17 cellular contexts compared by ENCODE assay signal in the genomic region with DNA sequence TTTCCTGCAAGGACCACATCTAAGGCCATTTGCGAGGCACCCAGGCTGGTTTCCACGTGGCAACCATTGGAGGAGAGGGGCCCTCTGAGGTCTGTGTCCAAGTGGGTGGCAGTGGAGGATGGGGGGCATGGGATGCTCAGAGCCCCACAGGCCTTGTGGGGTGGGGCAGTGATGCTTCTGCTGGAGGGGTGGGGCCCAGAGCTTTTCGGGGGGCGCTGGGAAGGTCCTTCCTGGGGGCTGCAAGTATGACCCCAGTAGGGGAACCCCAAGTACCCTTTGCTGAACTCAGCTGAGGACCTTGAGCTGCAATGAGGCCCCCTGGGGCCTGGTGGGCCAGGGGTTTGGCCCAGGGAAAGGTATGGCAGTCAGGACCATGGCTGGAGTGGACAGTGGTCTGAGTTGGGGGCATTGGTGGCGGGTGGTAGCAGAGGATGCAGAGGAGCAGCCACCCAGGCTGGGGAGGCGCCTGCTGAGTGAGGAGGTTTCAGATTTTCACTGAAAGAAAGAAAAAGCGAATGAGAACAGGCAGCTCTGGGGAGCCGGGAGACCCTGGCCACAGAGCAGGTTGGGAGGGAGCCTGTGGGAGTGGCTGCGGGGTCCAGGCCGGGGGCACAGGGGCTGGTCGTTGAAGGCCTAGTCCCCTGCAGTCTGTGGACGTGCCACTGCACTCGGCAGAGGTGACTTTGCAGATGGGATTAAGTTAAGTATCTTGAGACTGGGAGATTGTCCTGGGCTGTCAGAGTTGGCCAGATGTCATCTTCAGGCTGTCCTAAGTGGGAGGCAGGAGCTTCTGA. TPM values are rescaled to one million over a fixed set of nuclear protein-coding genes. Genes with fewer than 3 reads are reported as not detected.
DNase-seq lines count a peak whose midpoint lies in the region; ATAC-seq and TF ChIP-seq lines count a peak whose summit lies in the region.
"Had no signal": no experiment of that assay in that cellular context is flagged by ENCODE, and none has a peak within 500 bp of the region (broad histone marks: within the 10 kb centered on the region; RNA-seq: fewer than 3 reads in every experiment).

No MANE protein-coding gene starts in this region.

- ATAC-seq in effector memory CD8-positive, alpha-beta T cell (replicated peaks): no peak
- ATAC-seq: A549 had no signal

- H3K27ac Mint-ChIP-seq in MCF 10A (ENCODE audit: low read depth, unreplicated experiment) (peak overlapping the region; percentile 24), nephron (peak overlapping the region; percentile 69 to 91 (median 85))
- H3K27ac Mint-ChIP-seq in effector memory CD8-positive, alpha-beta T cell: peak overlapping the region; percentile 61 to 89
- H3K27ac Mint-ChIP-seq: activated B cell treated with CpG ODN at 0.5 μM for 24 hours, HFFc6 had no signal

- TF ChIP-seq CTCF in MCF 10A (IDR thresholded peaks at IDR 0.05; ENCODE audit: unreplicated experiment) (no peak), mammary epithelial cell (conservative IDR thresholded peaks at IDR 0.05 in 1 of 2, IDR thresholded peaks at IDR 0.05 in 1 of 2; ENCODE audit: extremely low read depth in 1 of 2, insufficient read depth in 1 of 2, low read depth in 1 of 2, low read length in 2 of 2) (no peak), nephron (IDR thresholded peaks at IDR 0.05; ENCODE audit: unreplicated experiment in 3 of 3) (no peak)

- H3K4me3 Mint-ChIP-seq in MCF 10A (ENCODE audit: unreplicated experiment): no peak overlapping the region
- H3K4me3 Mint-ChIP-seq in effector memory CD8-positive, alpha-beta T cell: no peak overlapping the region
- peak overlapping the region; percentile 35 to 53 (median 40) for H3K4me3 Mint-ChIP-seq in nephron
- H3K4me3 Mint-ChIP-seq: activated B cell treated with CpG ODN at 0.5 μM for 24 hours, HFFc6 had no signal

- no peak overlapping the region for H3K4me3 ChIP-seq in mammary epithelial cell (replicated peaks in 1 of 3; ENCODE audit: insufficient read depth in 1 of 3, low read depth in 2 of 3, low read length in 3 of 3)
- H3K4me3 ChIP-seq: A549 had no signal

- no peak for DNase-seq in MCF 10A (ENCODE audit: unreplicated experiment)
- no peak for DNase-seq in mammary epithelial cell
- DNase-seq in effector memory CD8-positive, alpha-beta T cell: no peak
- no peak for DNase-seq in C1 segment of cervical spinal cord (lab: John Stamatoyannopoulos, UW)
- no peak for DNase-seq in GOT3 (lab: John Stamatoyannopoulos, UW)
- no peak for DNase-seq in NK-92 treated with Interleukin-12 subunit alpha and Interleukin-12 subunit beta, amount 100 ng/mL, for 24 hours (lab: John Stamatoyannopoulos, UW)
- no peak for DNase-seq in NCI-H146 (lab: John Stamatoyannopoulos, UW)
- DNase-seq: activated B cell treated with CpG ODN at 0.5 μM for 24 hours; activated CD8-positive, alpha-beta memory T cell treated with anti-CD3 and anti-CD28 coated beads, Interleukin-2, amount 50 U/mL, for 4 hours; foreskin fibroblast; HFFc6; NCI-H1694; NCI-H446 treated with DMSO at 0.1 percent for 48 hours; occipital lobe had no signal

- POLR2A ChIA-PET in MCF 10A (lab: Yijun Ruan, JAX): no interaction called here

- no peaks in the 10 kb centered on the region for H3K9me3 Mint-ChIP-seq in MCF 10A (ENCODE audit: unreplicated experiment)
- H3K9me3 Mint-ChIP-seq in effector memory CD8-positive, alpha-beta T cell: no peaks in the 10 kb centered on the region
- no peaks in the 10 kb centered on the region for H3K9me3 Mint-ChIP-seq in nephron
- H3K9me3 Mint-ChIP-seq: activated B cell treated with CpG ODN at 0.5 μM for 24 hours, HFFc6 had no signal

- H3K36me3 ChIP-seq in mammary epithelial cell (ENCODE audit: insufficient read depth, low read length): no peaks in the 10 kb centered on the region

- intact Hi-C loops in MCF 10A (cut with micrococcal nuclease) (no loop called here), mammary epithelial cell (cut with micrococcal nuclease) (no loop called here)

- H3K36me3 Mint-ChIP-seq in MCF 10A (ENCODE audit: insufficient read depth, unreplicated experiment) (no peaks in the 10 kb centered on the region), nephron (ENCODE audit: low read depth) (no peaks in the 10 kb centered on the region)
- no peaks in the 10 kb centered on the region for H3K36me3 Mint-ChIP-seq in effector memory CD8-positive, alpha-beta T cell (ENCODE audit: insufficient read depth)

- 81% methylated on average over 8 of the region's 13 CpGs for WGBS in mammary epithelial cell (ENCODE audit: low coverage, missing lambda C conversion rate)

- H3K27me3 Mint-ChIP-seq in MCF 10A (ENCODE audit: insufficient read depth, unreplicated experiment): peaks cover 15% of the 10 kb centered on the region
- H3K27me3 Mint-ChIP-seq in effector memory CD8-positive, alpha-beta T cell: peaks cover 0 to 10% of the 10 kb centered on the region in 2 donors
- peaks cover 13% of the 10 kb centered on the region for H3K27me3 Mint-ChIP-seq in nephron (ENCODE audit: low read depth)

- no peaks in the 10 kb centered on the region for H3K9me3 ChIP-seq in mammary epithelial cell (replicated peaks; ENCODE audit: insufficient read depth, low read length)
- H3K9me3 ChIP-seq: A549 had no signal

- no peak overlapping the region for H3K4me2 ChIP-seq in mammary epithelial cell (ENCODE audit: insufficient read depth, low read depth, low read length)
- H3K4me2 ChIP-seq: A549 had no signal

- H3K27me3 ChIP-seq in mammary epithelial cell (ENCODE audit: insufficient read depth, low read length): no peaks in the 10 kb centered on the region

- H4K20me1 ChIP-seq in mammary epithelial cell (ENCODE audit: insufficient read depth, low read length): no peaks in the 10 kb centered on the region

- H3K79me2 ChIP-seq in mammary epithelial cell (ENCODE audit: insufficient read depth, low read length): no peaks in the 10 kb centered on the region

- no peak overlapping the region for H2AFZ ChIP-seq in mammary epithelial cell (ENCODE audit: low read depth, low read length)

- dilution Hi-C loops in mammary epithelial cell (cut with HindIII; ENCODE audit: low sequenced_read_pairs): no loop called here

- BruUV-seq in MCF 10A (replicated peaks; lab: Mats Ljungman, UMichigan) (no TSS peak), mammary epithelial cell (replicated peaks; lab: Mats Ljungman, UMichigan) (no TSS peak)

- peaks cover 4% of the 10 kb centered on the region for H3K4me1 ChIP-seq in mammary epithelial cell (ENCODE audit: insufficient read depth, low read length)

- no peak overlapping the region for H3K9ac ChIP-seq in mammary epithelial cell (ENCODE audit: insufficient read depth, low read length)

- CTCF ChIA-PET in MCF 10A (lab: Yijun Ruan, JAX): interaction anchor here (0.6 to 0.7 kb wide), 4 partner anchors 26 to 100 kb away, joined by 3 read pairs; no protein-coding TSS in a partner anchor
- CTCF ChIA-PET in mammary epithelial cell (lab: Charles Lee; ENCODE audit: low non-redundant PET): no interaction called here

- in situ Hi-C loops in mammary epithelial cell (cut with MboI; ENCODE audit: low sequenced_read_pairs in 2 of 2): no loop called here

- H3K4me1 Mint-ChIP-seq in MCF 10A (ENCODE audit: insufficient read depth, unreplicated experiment): no peaks in the 10 kb centered on the region
- peaks cover 23 to 24% of the 10 kb centered on the region in 2 donors for H3K4me1 Mint-ChIP-seq in effector memory CD8-positive, alpha-beta T cell (ENCODE audit: low read depth in 2 of 2)
- peaks cover 72% of the 10 kb centered on the region for H3K4me1 Mint-ChIP-seq in nephron
- H3K4me1 Mint-ChIP-seq: activated B cell treated with CpG ODN at 0.5 μM for 24 hours had no signal

- no peak overlapping the region for H3K27ac ChIP-seq in mammary epithelial cell (ENCODE audit: insufficient read depth, low read depth, low read length)
- H3K27ac ChIP-seq: A549 had no signal

RNA-seq across cellular contexts. Expression of a gene that starts 19.2 kb away (rescaled TPM):
- total RNA-seq in MCF 10A (2022) (0.07 and 0.29 TPM in 2 replicates), mammary epithelial cell (10 to 100 TPM in 1 of 2 donors, under 1 TPM in 1; 0.49 to 12.8 TPM)
- polyA plus RNA-seq in mammary epithelial cell: 0.01 TPM
- not detected for polyA minus RNA-seq in mammary epithelial cell
- total RNA-seq: HFFc6, subcutaneous adipose tissue had no signal

Comparison
In these comparisons a context has a peak if more than half of its experiments do, and no peak if none do; other contexts are left out.
1. H3K27ac Mint-ChIP-seq: peak in every context shown above with its lines; median percentile 85 in nephron; 75 in effector memory CD8-positive, alpha-beta T cell; 24 in MCF 10A.
2. H3K4me3 Mint-ChIP-seq: peak in nephron (3 of 3); none in MCF 10A (single experiment) and effector memory CD8-positive, alpha-beta T cell (0 of 2).